20 cellular contexts compared by ENCODE assay signal in genomic region chr2:107634172-107634571, GRCh38.
"Had no signal": no experiment of that assay in that cellular context is flagged by ENCODE, and none has a peak within 500 bp of the region (broad histone marks: within the 10 kb centered on the region; RNA-seq: fewer than 3 reads in every experiment).

No MANE protein-coding gene starts in this region.

- ATAC-seq: activated naive CD8-positive, alpha-beta T cell treated with anti-CD3 and anti-CD28 coated beads, Interleukin-2, amount 50 U/mL, for 24 hours; stimulated activated naive CD8-positive, alpha-beta T cell treated with anti-CD3 and anti-CD28 coated beads, Interleukin-15, amount 100 ng/mL, for 72 hours had no signal

- H3K4me3 ChIP-seq: ascending aorta, esophagus muscularis mucosa, lung, testis, upper lobe of left lung had no signal

- H3K9me3 ChIP-seq: testis had no signal

- H3K27me3 ChIP-seq: ascending aorta, esophagus muscularis mucosa, testis, upper lobe of left lung had no signal

- H3K4me1 ChIP-seq: ascending aorta, esophagus muscularis mucosa, testis, upper lobe of left lung had no signal

- H3K27ac ChIP-seq: esophagus muscularis mucosa, testis, upper lobe of left lung, VCaP had no signal

- H3K36me3 ChIP-seq: ascending aorta, esophagus muscularis mucosa, upper lobe of left lung had no signal

- DNase-seq: activated CD4-positive, alpha-beta T cell treated with anti-CD3 and anti-CD28 coated beads for 1 hour; activated CD8-positive, alpha-beta memory T cell treated with anti-CD3 and anti-CD28 coated beads for 24 hours; activated CD8-positive, alpha-beta memory T cell treated with anti-CD3 and anti-CD28 coated beads, Interleukin-2, amount 50 U/mL, for 48 hours; activated effector memory CD4-positive, alpha-beta T cell treated with Interleukin-2 at 50 U/mL for 16 hours; activated naive CD4-positive, alpha-beta T cell treated with anti-CD3 and anti-CD28 coated beads, Interleukin-2, amount 10 ng/mL, durations not matched to agents 7 days and 5 days; activated naive CD8-positive, alpha-beta T cell treated with anti-CD3 and anti-CD28 coated beads, Interleukin-2, amount 50 U/mL, for 24 hours; activated T-cell treated with anti-CD3 and anti-CD28 coated beads, Interleukin-2, amount 50 U/mL, for 48 hours; effector CD4-positive, alpha-beta T cell; nephron progenitor cell; nucleus accumbens; stimulated activated CD4-positive, alpha-beta T cell treated with anti-CD3 and anti-CD28 coated beads, Interleukin-15, amount 100 ng/mL, for 24 hours; stimulated activated CD4-positive, alpha-beta T cell treated with anti-CD3 and anti-CD28 coated beads, Interleukin-4, amount 100 ng/mL, for 1 hour; stimulated activated naive CD8-positive, alpha-beta T cell treated with anti-CD3 and anti-CD28 coated beads, Interleukin-15, amount 100 ng/mL, for 72 hours; T-helper 2 cell; testis; upper lobe of left lung had no signal
